5 cellular contexts compared by ENCODE assay signal in genomic region chr21:9087816-9088215, GRCh38.
A peak's percentile ranks its signal among the peaks of the same experiment; 100 is the strongest.
DNase-seq lines count a peak whose midpoint lies in the region; TF ChIP-seq lines count a peak whose summit lies in the region.
"Not testable (repeated sequence)": the region's sequence is repeated elsewhere in the genome, so short reads cannot be mapped to it uniquely, and the experiment has no call there.

No MANE protein-coding gene starts in this region.

- not testable (repeated sequence) for TF ChIP-seq POLR2A in spleen (IDR thresholded peaks at IDR 0.05)

- H3K27me3 ChIP-seq in spleen (replicated peaks in 1 of 7), result not testable (repeated sequence)

- H3K4me1 Mint-ChIP-seq in CD14-positive monocyte; chondrocyte (ENCODE audit: low read depth): not testable (repeated sequence)

- intact Hi-C loops in CD14-positive monocyte (cut with micrococcal nuclease); posterior vena cava (cut with DNase I); spleen (cut with DNase I; ENCODE audit: low total_unique reads): not testable (repeated sequence)

- H3K9me3 Mint-ChIP-seq in CD14-positive monocyte, result peaks cover 0 to 17% (median 4%) of the 10 kb centered on the region in 7 donors
- not testable (repeated sequence) for H3K9me3 Mint-ChIP-seq in chondrocyte (ENCODE audit: low read depth)

- H3K27me3 Mint-ChIP-seq in CD14-positive monocyte (ENCODE audit: low read depth in 3 of 3); chondrocyte (ENCODE audit: low read depth): not testable (repeated sequence)

- H3K4me1 ChIP-seq in spleen, result not testable (repeated sequence)

- H3K36me3 ChIP-seq in spleen, result not testable (repeated sequence)

- H3K9me3 ChIP-seq in spleen, result peaks cover 0 to 24% (median 0%) of the 10 kb centered on the region in 8 donors

- TF ChIP-seq CTCF in CD14-positive monocyte (IDR thresholded peaks at IDR 0.05); chondrocyte (IDR thresholded peaks at IDR 0.05); spleen (IDR thresholded peaks at IDR 0.05 in 8 of 11, conservative IDR thresholded peaks at IDR 0.05 in 3 of 11): not testable (repeated sequence)

- H3K27ac Mint-ChIP-seq in CD14-positive monocyte; chondrocyte (ENCODE audit: unreplicated experiment): not testable (repeated sequence)

- DNase-seq in CD14-positive monocyte (ENCODE audit: low spot score) (peak; percentile 43), chondrocyte (ENCODE audit: low spot score) (peak; percentile 90), islet precursor cell (peak; percentile 31), posterior vena cava (ENCODE audit: low spot score) (peak; percentile 81), spleen (peak; percentile 63)

- 82 to 88% (median 85%) methylated on average over 16 to 30 of the region's 30 CpGs for WGBS in spleen, 5 donors

- H3K27ac ChIP-seq in spleen, result not testable (repeated sequence)

- not testable (repeated sequence) for H3K4me3 Mint-ChIP-seq in CD14-positive monocyte; chondrocyte (ENCODE audit: unreplicated experiment)

- H3K4me3 ChIP-seq in spleen, result not testable (repeated sequence)

- not testable (repeated sequence) for H3K36me3 Mint-ChIP-seq in CD14-positive monocyte; chondrocyte (ENCODE audit: low read depth)

Comparison
In these comparisons a context has a peak if more than half of its experiments do, and no peak if none do; other contexts are left out.
1. DNase-seq: peak in every context shown above with its lines; median percentile 90 in chondrocyte; 81 in posterior vena cava; 63 in spleen; 43 in CD14-positive monocyte; 31 in islet precursor cell.